Comparison of ENCODE assay signal across 14 cellular contexts in the genomic region with DNA sequence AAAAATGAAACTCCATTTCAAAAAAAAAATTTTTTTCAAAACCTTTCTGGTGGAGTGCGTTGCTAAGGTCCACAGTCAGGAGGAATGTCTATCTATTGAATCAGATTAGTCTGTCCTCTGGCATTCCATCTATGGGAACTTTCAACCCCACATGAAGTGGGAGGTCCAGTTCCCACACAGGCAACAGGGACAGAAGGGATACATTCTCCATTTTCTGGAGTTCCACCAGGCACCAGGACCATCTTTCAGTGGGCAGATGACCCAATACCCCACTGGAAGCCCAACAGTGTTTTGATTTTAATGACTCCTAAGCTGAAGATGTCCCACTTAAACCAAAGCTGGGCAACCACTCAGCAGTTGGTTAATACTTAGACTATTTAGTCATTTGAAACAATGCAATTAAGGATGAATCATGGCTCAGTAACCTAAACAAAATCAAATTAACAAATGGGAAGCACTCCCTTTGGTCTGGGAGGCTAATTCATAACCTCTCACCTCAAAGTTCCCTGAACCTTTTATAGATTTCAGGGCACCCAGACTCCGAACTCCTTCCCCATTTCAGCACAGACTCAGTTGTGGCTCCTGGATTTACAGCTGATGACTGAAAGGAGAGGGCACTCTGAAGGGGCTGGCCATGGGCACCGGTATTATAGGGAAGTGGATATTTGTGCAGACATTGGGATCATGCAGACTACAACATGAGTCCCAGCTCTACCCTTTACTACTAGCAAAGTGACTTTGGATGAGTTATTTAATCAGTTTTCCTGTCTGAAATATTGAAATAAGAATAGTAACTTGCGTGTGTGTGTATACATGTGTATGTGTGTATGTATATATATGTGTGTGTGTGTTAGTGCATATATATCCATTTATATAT.
DNase-seq lines count a peak whose midpoint lies in the region; ATAC-seq, FAIRE-seq and TF ChIP-seq lines count a peak whose summit lies in the region.
"Had no signal": no experiment of that assay in that cellular context is flagged by ENCODE, and none has a peak within 500 bp of the region (broad histone marks: within the 10 kb centered on the region; RNA-seq: fewer than 3 reads in every experiment).

No MANE protein-coding gene starts in this region.

- DNase-seq in A549 (ENCODE audit: low read depth in 1 of 2, low spot score in 1 of 2), result peak in 1 of 2 experiments; percentile 16
- DNase-seq in HFF-Myc (ENCODE audit: extremely low read depth, low read depth), result peak; percentile 75
- DNase-seq in amniotic epithelial cell (ENCODE audit: low read depth), result peak; percentile 98
- DNase-seq in iris pigment epithelial cell (ENCODE audit: low read depth), result peak; percentile 91
- no peak for DNase-seq in psoas muscle
- no peak for DNase-seq in transverse colon
- no peak for DNase-seq in COR-L47 (lab: John Stamatoyannopoulos, UW)
- DNase-seq in GM19240 (ENCODE audit: insufficient read length, low spot score), result no peak
- DNase-seq: AML-193, anterior cingulate cortex, NCI-H524, right lobe of liver, SIG-M5, WERI-Rb-1 had no signal

- ATAC-seq in A549 (peak; percentile 51 to 80; a peak in 5 of 6 replicates), psoas muscle (no peak)
- ATAC-seq: right lobe of liver had no signal

- H3K4me1 ChIP-seq in A549 (no peaks in the 10 kb centered on the region), psoas muscle (no peaks in the 10 kb centered on the region), transverse colon (no peaks in the 10 kb centered on the region)
- H3K4me1 ChIP-seq: right lobe of liver had no signal

- WGBS in A549 (ENCODE audit: missing lambda C conversion rate), result 19% methylated on average over 4 of the region's 4 CpGs
- 90 to 93% (median 91%) methylated on average over 4 of the region's 4 CpGs for WGBS in psoas muscle, 3 donors
- 61 to 84% methylated on average over 3 to 4 of the region's 4 CpGs for WGBS in transverse colon (ENCODE audit: low coverage in 1 of 2), 2 donors

- TF ChIP-seq EP300 in A549 (IDR thresholded peaks at IDR 0.05), result no peak
- no peak for TF ChIP-seq EP300 in transverse colon (IDR thresholded peaks at IDR 0.05; ENCODE audit: low read depth)

- TF ChIP-seq RAD21 in A549 (conservative IDR thresholded peaks at IDR 0.05 in 1 of 2, IDR thresholded peaks at IDR 0.05 in 1 of 2), result no peak

- H3K4me2 ChIP-seq in A549, result no peak overlapping the region

- in situ Hi-C loops in transverse colon (cut with MboI; ENCODE audit: low pct_ligation_motif_present in 1 of 4, low pct_unique_long_range_greater_than_20kb in 1 of 4, low sequenced_read_pairs in 3 of 4), result loop anchor here in 3 of 4 donors (25.0 kb wide), 2 partner anchors 330 to 755 kb away; no protein-coding TSS in a partner anchor

- TF ChIP-seq CTCF in A549 (IDR thresholded peaks at IDR 0.05), result no peak
- no peak for TF ChIP-seq CTCF in HFF-Myc (IDR thresholded peaks at IDR 0.05; ENCODE audit: low read depth, low read length, missing control alignments)
- TF ChIP-seq CTCF in psoas muscle (IDR thresholded peaks at IDR 0.05), result no peak
- no peak for TF ChIP-seq CTCF in transverse colon (IDR thresholded peaks at IDR 0.05)

- no peak for TF ChIP-seq POLR2A in A549 (IDR thresholded peaks at IDR 0.05; ENCODE audit: low read length)
- TF ChIP-seq POLR2A in transverse colon (IDR thresholded peaks at IDR 0.05), result no peak

- H3K27ac ChIP-seq in A549 (peak overlapping the region; percentile 33 to 56; a peak in 3 of 6 replicates), psoas muscle (no peak overlapping the region), transverse colon (no peak overlapping the region)
- H3K27ac ChIP-seq: right lobe of liver, WERI-Rb-1 had no signal

- H3K36me3 ChIP-seq in psoas muscle (ENCODE audit: insufficient read depth in 1 of 2, low read depth in 1 of 2) (no peaks in the 10 kb centered on the region), transverse colon (no peaks in the 10 kb centered on the region)
- H3K36me3 ChIP-seq: right lobe of liver, WERI-Rb-1 had no signal

- intact Hi-C loops in psoas muscle (cut with DNase I), result no loop called here
- intact Hi-C loops in transverse colon (cut with DNase I; ENCODE audit: low total_unique reads), result no loop called here

- H3K4me3 ChIP-seq in A549, result no peak overlapping the region
- no peak overlapping the region for H3K4me3 ChIP-seq in HFF-Myc (replicated peaks; ENCODE audit: low read depth, low read length)
- H3K4me3 ChIP-seq in psoas muscle, result no peak overlapping the region
- no peak overlapping the region for H3K4me3 ChIP-seq in transverse colon
- H3K4me3 ChIP-seq: right lobe of liver had no signal

- FAIRE-seq in A549 (lab: Jason Lieb, UNC), result no peak

- H3K27me3 ChIP-seq in psoas muscle (ENCODE audit: insufficient read depth in 3 of 3, low read length in 2 of 3) (no peaks in the 10 kb centered on the region), transverse colon (no peaks in the 10 kb centered on the region)
- H3K27me3 ChIP-seq: right lobe of liver had no signal

- POLR2A ChIA-PET in A549 (lab: Yijun Ruan, JAX), result no interaction called here

- H3K9me3 ChIP-seq in A549 (no peaks in the 10 kb centered on the region), psoas muscle (no peaks in the 10 kb centered on the region), transverse colon (no peaks in the 10 kb centered on the region)
- H3K9me3 ChIP-seq: right lobe of liver had no signal

- CTCF ChIA-PET in A549 (lab: Yijun Ruan, JAX), result no interaction called here

TF ChIP-seq in A549, 52 proteins besides CTCF, POLR2A, EP300 and RAD21:
- TF ChIP-seq POLR2AphosphoS2 (conservative IDR thresholded peaks at IDR 0.05; ENCODE audit: low read length), result no peak
- TF ChIP-seq TFCP2L1 (CRISPR knock-in tag; IDR thresholded peaks at IDR 0.05), result no peak
- TF ChIP-seq CHD2 (IDR thresholded peaks at IDR 0.05; ENCODE audit: low read length, partially characterized antibody), result no peak
- TF ChIP-seq, protein P1, sequence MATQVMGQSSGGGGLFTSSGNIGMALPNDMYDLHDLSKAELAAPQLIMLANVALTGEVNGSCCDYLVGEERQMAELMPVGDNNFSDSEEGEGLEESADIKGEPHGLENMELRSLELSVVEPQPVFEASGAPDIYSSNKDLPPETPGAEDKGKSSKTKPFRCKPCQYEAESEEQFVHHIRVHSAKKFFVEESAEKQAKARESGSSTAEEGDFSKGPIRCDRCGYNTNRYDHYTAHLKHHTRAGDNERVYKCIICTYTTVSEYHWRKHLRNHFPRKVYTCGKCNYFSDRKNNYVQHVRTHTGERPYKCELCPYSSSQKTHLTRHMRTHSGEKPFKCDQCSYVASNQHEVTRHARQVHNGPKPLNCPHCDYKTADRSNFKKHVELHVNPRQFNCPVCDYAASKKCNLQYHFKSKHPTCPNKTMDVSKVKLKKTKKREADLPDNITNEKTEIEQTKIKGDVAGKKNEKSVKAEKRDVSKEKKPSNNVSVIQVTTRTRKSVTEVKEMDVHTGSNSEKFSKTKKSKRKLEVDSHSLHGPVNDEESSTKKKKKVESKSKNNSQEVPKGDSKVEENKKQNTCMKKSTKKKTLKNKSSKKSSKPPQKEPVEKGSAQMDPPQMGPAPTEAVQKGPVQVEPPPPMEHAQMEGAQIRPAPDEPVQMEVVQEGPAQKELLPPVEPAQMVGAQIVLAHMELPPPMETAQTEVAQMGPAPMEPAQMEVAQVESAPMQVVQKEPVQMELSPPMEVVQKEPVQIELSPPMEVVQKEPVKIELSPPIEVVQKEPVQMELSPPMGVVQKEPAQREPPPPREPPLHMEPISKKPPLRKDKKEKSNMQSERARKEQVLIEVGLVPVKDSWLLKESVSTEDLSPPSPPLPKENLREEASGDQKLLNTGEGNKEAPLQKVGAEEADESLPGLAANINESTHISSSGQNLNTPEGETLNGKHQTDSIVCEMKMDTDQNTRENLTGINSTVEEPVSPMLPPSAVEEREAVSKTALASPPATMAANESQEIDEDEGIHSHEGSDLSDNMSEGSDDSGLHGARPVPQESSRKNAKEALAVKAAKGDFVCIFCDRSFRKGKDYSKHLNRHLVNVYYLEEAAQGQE (IDR thresholded peaks at IDR 0.05), result no peak

Comparison
In these comparisons a context has a peak if more than half of its experiments do, and no peak if none do; other contexts are left out.
1. ATAC-seq: peak in A549 (2 of 2); none in psoas muscle (0 of 4).
2. DNase-seq: peak in HFF-Myc (single experiment), amniotic epithelial cell (single experiment) and iris pigment epithelial cell (single experiment); none in psoas muscle (0 of 2), transverse colon (single experiment), COR-L47 (single experiment) and GM19240 (single experiment).
3. H3K27ac ChIP-seq: peak in A549 (2 of 2); none in psoas muscle (single experiment) and transverse colon (0 of 4).